1 cellular context compared by ENCODE assay signal in genomic region chr20:39048000-39048696, GRCh38.
A peak's percentile ranks its signal among the peaks of the same experiment; 100 is the strongest.
TF ChIP-seq lines count a peak whose summit lies in the region.

No MANE protein-coding gene starts in this region.

TF ChIP-seq in HepG2, 621 proteins besides CTCF, POLR2A, EP300 and RAD21 (continued from another document and continues in another):
- no peak for TF ChIP-seq ZNF407 (CRISPR knock-in tag; IDR thresholded peaks at IDR 0.05; ENCODE audit: not compliant biosample characterization)
- TF ChIP-seq NR2F6 (IDR thresholded peaks at IDR 0.05): no peak
- peak; percentile 19; the same call in 1 of the 2 replicates for TF ChIP-seq NR2F6 (CRISPR knock-in tag; IDR thresholded peaks at IDR 0.05)
- no peak for TF ChIP-seq ZNF331 (CRISPR knock-in tag; IDR thresholded peaks at IDR 0.05)
- TF ChIP-seq ZNF772 (CRISPR knock-in tag; IDR thresholded peaks at IDR 0.05): peak; percentile 52; the same call in 1 of the 2 replicates
- TF ChIP-seq YY1 (IDR thresholded peaks at IDR 0.05; ENCODE audit: insufficient read depth, insufficient replicate concordance, low read depth, low read length): peak; percentile 52
- TF ChIP-seq GLI4 (CRISPR knock-in tag; IDR thresholded peaks at IDR 0.05; ENCODE audit: borderline replicate concordance): no peak
- TF ChIP-seq PAX8 (CRISPR knock-in tag; IDR thresholded peaks at IDR 0.05; ENCODE audit: borderline replicate concordance): 0 out of 2 replicates have a peak, but pooled peaks have one; percentile 68
- TF ChIP-seq ATF7 (IDR thresholded peaks at IDR 0.05): no peak
- 0 out of 2 replicates have a peak, but pooled peaks have one; percentile 57 for TF ChIP-seq ATF7 (CRISPR knock-in tag; IDR thresholded peaks at IDR 0.05)
- peak; percentile 72; the same call in 1 of the 2 replicates for TF ChIP-seq ZNF501 (CRISPR knock-in tag; IDR thresholded peaks at IDR 0.05)
- 0 out of 2 replicates have a peak, but pooled peaks have one; percentile 92 for TF ChIP-seq ZNF782 (CRISPR knock-in tag; IDR thresholded peaks at IDR 0.05; ENCODE audit: borderline replicate concordance)
- TF ChIP-seq ZFY (CRISPR knock-in tag; IDR thresholded peaks at IDR 0.05): peak; percentile 12; the same call in 1 of the 2 replicates
- TF ChIP-seq, protein P1, sequence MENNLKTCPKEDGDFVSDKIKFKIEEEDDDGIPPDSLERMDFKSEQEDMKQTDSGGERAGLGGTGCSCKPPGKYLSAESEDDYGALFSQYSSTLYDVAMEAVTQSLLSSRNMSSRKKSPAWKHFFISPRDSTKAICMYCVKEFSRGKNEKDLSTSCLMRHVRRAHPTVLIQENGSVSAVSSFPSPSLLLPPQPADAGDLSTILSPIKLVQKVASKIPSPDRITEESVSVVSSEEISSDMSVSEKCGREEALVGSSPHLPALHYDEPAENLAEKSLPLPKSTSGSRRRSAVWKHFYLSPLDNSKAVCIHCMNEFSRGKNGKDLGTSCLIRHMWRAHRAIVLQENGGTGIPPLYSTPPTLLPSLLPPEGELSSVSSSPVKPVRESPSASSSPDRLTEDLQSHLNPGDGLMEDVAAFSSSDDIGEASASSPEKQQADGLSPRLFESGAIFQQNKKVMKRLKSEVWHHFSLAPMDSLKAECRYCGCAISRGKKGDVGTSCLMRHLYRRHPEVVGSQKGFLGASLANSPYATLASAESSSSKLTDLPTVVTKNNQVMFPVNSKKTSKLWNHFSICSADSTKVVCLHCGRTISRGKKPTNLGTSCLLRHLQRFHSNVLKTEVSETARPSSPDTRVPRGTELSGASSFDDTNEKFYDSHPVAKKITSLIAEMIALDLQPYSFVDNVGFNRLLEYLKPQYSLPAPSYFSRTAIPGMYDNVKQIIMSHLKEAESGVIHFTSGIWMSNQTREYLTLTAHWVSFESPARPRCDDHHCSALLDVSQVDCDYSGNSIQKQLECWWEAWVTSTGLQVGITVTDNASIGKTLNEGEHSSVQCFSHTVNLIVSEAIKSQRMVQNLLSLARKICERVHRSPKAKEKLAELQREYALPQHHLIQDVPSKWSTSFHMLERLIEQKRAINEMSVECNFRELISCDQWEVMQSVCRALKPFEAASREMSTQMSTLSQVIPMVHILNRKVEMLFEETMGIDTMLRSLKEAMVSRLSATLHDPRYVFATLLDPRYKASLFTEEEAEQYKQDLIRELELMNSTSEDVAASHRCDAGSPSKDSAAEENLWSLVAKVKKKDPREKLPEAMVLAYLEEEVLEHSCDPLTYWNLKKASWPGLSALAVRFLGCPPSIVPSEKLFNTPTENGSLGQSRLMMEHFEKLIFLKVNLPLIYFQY (CRISPR knock-in tag; IDR thresholded peaks at IDR 0.05; ENCODE audit: borderline replicate concordance): peak; percentile 71; the same call in 1 of the 2 replicates
- peak; percentile 99 for TF ChIP-seq STAG1 (CRISPR knock-in tag; IDR thresholded peaks at IDR 0.05)
- 0 out of 2 replicates have a peak, but pooled peaks have one; percentile 43 for TF ChIP-seq AKAP8 (CRISPR knock-in tag; IDR thresholded peaks at IDR 0.05)
- TF ChIP-seq HDAC2 (CRISPR knock-in tag; IDR thresholded peaks at IDR 0.05): peak; percentile 76; the same call in 1 of the 2 replicates
- peak; percentile 88; the same call in 1 of the 2 replicates for TF ChIP-seq DNMT1 (CRISPR knock-in tag; IDR thresholded peaks at IDR 0.05)
- no peak; the same call in none of the 2 replicates for TF ChIP-seq ZNF567 (CRISPR knock-in tag; IDR thresholded peaks at IDR 0.05; ENCODE audit: borderline replicate concordance)
- TF ChIP-seq ZNF556 (CRISPR knock-in tag; IDR thresholded peaks at IDR 0.05; ENCODE audit: borderline replicate concordance): peak; percentile 85
- TF ChIP-seq MLLT10 (CRISPR knock-in tag; IDR thresholded peaks at IDR 0.05): no peak
- 0 out of 2 replicates have a peak, but pooled peaks have one; percentile 16 for TF ChIP-seq ZNF232 (CRISPR knock-in tag; IDR thresholded peaks at IDR 0.05; ENCODE audit: borderline replicate concordance)
- no peak for TF ChIP-seq SIX1 (CRISPR knock-in tag; IDR thresholded peaks at IDR 0.05; ENCODE audit: borderline replicate concordance)
- TF ChIP-seq, protein P2, sequence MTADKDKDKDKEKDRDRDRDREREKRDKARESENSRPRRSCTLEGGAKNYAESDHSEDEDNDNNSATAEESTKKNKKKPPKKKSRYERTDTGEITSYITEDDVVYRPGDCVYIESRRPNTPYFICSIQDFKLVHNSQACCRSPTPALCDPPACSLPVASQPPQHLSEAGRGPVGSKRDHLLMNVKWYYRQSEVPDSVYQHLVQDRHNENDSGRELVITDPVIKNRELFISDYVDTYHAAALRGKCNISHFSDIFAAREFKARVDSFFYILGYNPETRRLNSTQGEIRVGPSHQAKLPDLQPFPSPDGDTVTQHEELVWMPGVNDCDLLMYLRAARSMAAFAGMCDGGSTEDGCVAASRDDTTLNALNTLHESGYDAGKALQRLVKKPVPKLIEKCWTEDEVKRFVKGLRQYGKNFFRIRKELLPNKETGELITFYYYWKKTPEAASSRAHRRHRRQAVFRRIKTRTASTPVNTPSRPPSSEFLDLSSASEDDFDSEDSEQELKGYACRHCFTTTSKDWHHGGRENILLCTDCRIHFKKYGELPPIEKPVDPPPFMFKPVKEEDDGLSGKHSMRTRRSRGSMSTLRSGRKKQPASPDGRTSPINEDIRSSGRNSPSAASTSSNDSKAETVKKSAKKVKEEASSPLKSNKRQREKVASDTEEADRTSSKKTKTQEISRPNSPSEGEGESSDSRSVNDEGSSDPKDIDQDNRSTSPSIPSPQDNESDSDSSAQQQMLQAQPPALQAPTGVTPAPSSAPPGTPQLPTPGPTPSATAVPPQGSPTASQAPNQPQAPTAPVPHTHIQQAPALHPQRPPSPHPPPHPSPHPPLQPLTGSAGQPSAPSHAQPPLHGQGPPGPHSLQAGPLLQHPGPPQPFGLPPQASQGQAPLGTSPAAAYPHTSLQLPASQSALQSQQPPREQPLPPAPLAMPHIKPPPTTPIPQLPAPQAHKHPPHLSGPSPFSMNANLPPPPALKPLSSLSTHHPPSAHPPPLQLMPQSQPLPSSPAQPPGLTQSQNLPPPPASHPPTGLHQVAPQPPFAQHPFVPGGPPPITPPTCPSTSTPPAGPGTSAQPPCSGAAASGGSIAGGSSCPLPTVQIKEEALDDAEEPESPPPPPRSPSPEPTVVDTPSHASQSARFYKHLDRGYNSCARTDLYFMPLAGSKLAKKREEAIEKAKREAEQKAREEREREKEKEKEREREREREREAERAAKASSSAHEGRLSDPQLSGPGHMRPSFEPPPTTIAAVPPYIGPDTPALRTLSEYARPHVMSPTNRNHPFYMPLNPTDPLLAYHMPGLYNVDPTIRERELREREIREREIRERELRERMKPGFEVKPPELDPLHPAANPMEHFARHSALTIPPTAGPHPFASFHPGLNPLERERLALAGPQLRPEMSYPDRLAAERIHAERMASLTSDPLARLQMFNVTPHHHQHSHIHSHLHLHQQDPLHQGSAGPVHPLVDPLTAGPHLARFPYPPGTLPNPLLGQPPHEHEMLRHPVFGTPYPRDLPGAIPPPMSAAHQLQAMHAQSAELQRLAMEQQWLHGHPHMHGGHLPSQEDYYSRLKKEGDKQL (CRISPR knock-in tag; IDR thresholded peaks at IDR 0.05; ENCODE audit: low read depth): no peak
- peak; percentile 65; the same call in 1 of the 2 replicates for TF ChIP-seq ZMYM4 (CRISPR knock-in tag; IDR thresholded peaks at IDR 0.05)
- 0 out of 2 replicates have a peak, but pooled peaks have one; percentile 65 for TF ChIP-seq ZNF580 (CRISPR knock-in tag; IDR thresholded peaks at IDR 0.05; ENCODE audit: borderline replicate concordance, low read depth)
- no peak for TF ChIP-seq ZBTB37 (CRISPR knock-in tag; IDR thresholded peaks at IDR 0.05)
- no peak for TF ChIP-seq GATA4 (IDR thresholded peaks at IDR 0.05; ENCODE audit: borderline replicate concordance, low read depth)
- no peak for TF ChIP-seq TAF15 (IDR thresholded peaks at IDR 0.05; ENCODE audit: low read depth, low read length, poor library complexity, severe bottlenecking)
- 0 out of 2 replicates have a peak, but pooled peaks have one; percentile 11 for TF ChIP-seq HOXA9 (CRISPR knock-in tag; IDR thresholded peaks at IDR 0.05; ENCODE audit: borderline replicate concordance)
- TF ChIP-seq, protein P3, sequence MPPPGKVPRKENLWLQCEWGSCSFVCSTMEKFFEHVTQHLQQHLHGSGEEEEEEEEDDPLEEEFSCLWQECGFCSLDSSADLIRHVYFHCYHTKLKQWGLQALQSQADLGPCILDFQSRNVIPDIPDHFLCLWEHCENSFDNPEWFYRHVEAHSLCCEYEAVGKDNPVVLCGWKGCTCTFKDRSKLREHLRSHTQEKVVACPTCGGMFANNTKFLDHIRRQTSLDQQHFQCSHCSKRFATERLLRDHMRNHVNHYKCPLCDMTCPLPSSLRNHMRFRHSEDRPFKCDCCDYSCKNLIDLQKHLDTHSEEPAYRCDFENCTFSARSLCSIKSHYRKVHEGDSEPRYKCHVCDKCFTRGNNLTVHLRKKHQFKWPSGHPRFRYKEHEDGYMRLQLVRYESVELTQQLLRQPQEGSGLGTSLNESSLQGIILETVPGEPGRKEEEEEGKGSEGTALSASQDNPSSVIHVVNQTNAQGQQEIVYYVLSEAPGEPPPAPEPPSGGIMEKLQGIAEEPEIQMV (CRISPR knock-in tag; IDR thresholded peaks at IDR 0.05; ENCODE audit: low read depth): peak; percentile 74; the same call in 1 of the 2 replicates
- TF ChIP-seq ZNF337 (CRISPR knock-in tag; IDR thresholded peaks at IDR 0.05; ENCODE audit: borderline replicate concordance, low read depth): no peak
- peak; percentile 100 for TF ChIP-seq ZSCAN25 (CRISPR knock-in tag; IDR thresholded peaks at IDR 0.05)
- no peak for TF ChIP-seq ZNF530 (CRISPR knock-in tag; IDR thresholded peaks at IDR 0.05; ENCODE audit: low read depth)
- TF ChIP-seq IKZF4 (CRISPR knock-in tag; IDR thresholded peaks at IDR 0.05; ENCODE audit: borderline replicate concordance, low read depth, not compliant biosample characterization): peak; percentile 45
- no peak for TF ChIP-seq JARID2 (CRISPR knock-in tag; IDR thresholded peaks at IDR 0.05; ENCODE audit: insufficient replicate concordance)
- no peak for TF ChIP-seq SP140L (CRISPR knock-in tag; IDR thresholded peaks at IDR 0.05; ENCODE audit: borderline replicate concordance)
- 0 out of 2 replicates have a peak, but pooled peaks have one; percentile 1 for TF ChIP-seq ZNF737 (CRISPR knock-in tag; IDR thresholded peaks at IDR 0.05; ENCODE audit: borderline replicate concordance)
- TF ChIP-seq MIER2 (CRISPR knock-in tag; IDR thresholded peaks at IDR 0.05): peak; percentile 54; the same call in 1 of the 2 replicates
- peak; percentile 75 for TF ChIP-seq FOXO1 (CRISPR knock-in tag; IDR thresholded peaks at IDR 0.05)
- TF ChIP-seq SP1 (IDR thresholded peaks at IDR 0.05): no peak
- TF ChIP-seq SP1 (CRISPR knock-in tag; IDR thresholded peaks at IDR 0.05): 0 out of 2 replicates have a peak, but pooled peaks have one; percentile 23
